In the genomic region with DNA sequence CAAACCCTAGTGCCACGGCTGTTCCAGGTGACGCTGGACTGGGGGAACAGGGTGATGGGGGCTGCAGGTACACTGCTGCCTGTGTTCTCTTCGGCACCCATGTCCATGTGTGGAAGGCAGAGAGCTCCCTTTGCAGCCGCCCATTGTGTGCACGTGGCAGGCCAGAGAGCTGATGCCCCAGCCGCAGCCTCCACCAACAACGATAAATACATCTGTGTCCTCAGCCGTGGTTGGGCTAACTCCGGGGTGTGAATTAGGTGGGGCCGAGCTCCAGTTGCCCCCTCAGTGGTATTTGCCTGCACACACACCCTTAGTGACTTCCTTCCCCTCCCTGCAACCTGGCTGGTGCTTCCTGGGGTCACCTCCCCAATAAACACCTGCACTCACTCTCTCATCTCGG, we compare ENCODE assay signal across 22 cellular contexts.
"Had no signal": no experiment of that assay in that cellular context is flagged by ENCODE, and none has a peak within 500 bp of the region (broad histone marks: within the 10 kb centered on the region; RNA-seq: fewer than 3 reads in every experiment).

No MANE protein-coding gene starts in this region.

- H3K9me3 ChIP-seq: esophagus muscularis mucosa, gastrocnemius medialis, left ventricle myocardium inferior, lower lobe of right lung, mucosa of descending colon, spleen, tibial nerve, upper lobe of right lung, vagina had no signal

- H3K27ac ChIP-seq: epithelial cell of prostate, esophagus muscularis mucosa, gastrocnemius medialis, left ventricle myocardium inferior, lower lobe of right lung, parathyroid adenoma, spleen, tibial nerve, upper lobe of right lung, vagina had no signal

- H3K27me3 ChIP-seq: esophagus muscularis mucosa, gastrocnemius medialis, tibial nerve, upper lobe of right lung, vagina had no signal

- DNase-seq: effector memory CD4-positive, alpha-beta T cell; gastrocnemius medialis; kidney; left cardiac atrium; left ventricle myocardium inferior; lower lobe of right lung; mucosa of descending colon; naive thymus-derived CD8-positive, alpha-beta T cell; spleen; stimulated activated CD4-positive, alpha-beta T cell treated with anti-CD3 and anti-CD28 coated beads, Interleukin-15, amount 100 ng/mL, for 24 hours; stimulated activated CD4-positive, alpha-beta T cell treated with anti-CD3 and anti-CD28 coated beads, Interleukin-1b, Interleukin-23, amount 100 ng/mL, for 48 hours; stimulated activated CD4-positive, alpha-beta T cell treated with anti-CD3 and anti-CD28 coated beads, Interleukin-4, amount 100 ng/mL, for 24 hours; upper lobe of right lung had no signal

- H3K27ac Mint-ChIP-seq: memory B cell; stimulated activated memory B cell treated with anti-CD40 and anti-IgM and Interleukin-4, amounts not matched to agents 10 μg/mL and 1 μg/mL and 100 μg/mL, for 72 hours; stimulated activated naive CD8-positive, alpha-beta T cell treated with anti-CD3 and anti-CD28 coated beads, Interleukin-15, Interleukin-2, amounts not matched to agents 100 ng/mL and 50 ng/mL, for 24 hours had no signal

- H3K36me3 ChIP-seq: esophagus muscularis mucosa, gastrocnemius medialis, left ventricle myocardium inferior, lower lobe of right lung, spleen, tibial nerve, upper lobe of right lung, vagina had no signal

- H3K4me3 ChIP-seq: esophagus muscularis mucosa, gastrocnemius medialis, left ventricle myocardium inferior, lower lobe of right lung, mucosa of descending colon, spleen, tibial nerve, upper lobe of right lung, vagina had no signal

- H3K4me1 Mint-ChIP-seq: memory B cell; naive thymus-derived CD8-positive, alpha-beta T cell; stimulated activated memory B cell treated with anti-CD40 and anti-IgM and Interleukin-4, amounts not matched to agents 10 μg/mL and 1 μg/mL and 100 μg/mL, for 72 hours had no signal

- H2AFZ ChIP-seq: parathyroid adenoma had no signal

- H3K27me3 Mint-ChIP-seq: stimulated activated naive CD8-positive, alpha-beta T cell treated with anti-CD3 and anti-CD28 coated beads, Interleukin-15, Interleukin-2, amounts not matched to agents 100 ng/mL and 50 ng/mL, for 24 hours had no signal

- H3K36me3 Mint-ChIP-seq: memory B cell; naive thymus-derived CD8-positive, alpha-beta T cell; stimulated activated memory B cell treated with anti-CD40 and anti-IgM and Interleukin-4, amounts not matched to agents 10 μg/mL and 1 μg/mL and 100 μg/mL, for 72 hours had no signal

- ATAC-seq: gastrocnemius medialis; left cardiac atrium; lower lobe of right lung; mucosa of descending colon; naive thymus-derived CD8-positive, alpha-beta T cell; sciatic nerve; stimulated activated memory B cell treated with anti-CD40 and anti-IgM and Interleukin-4, amounts not matched to agents 10 μg/mL and 1 μg/mL and 100 μg/mL, for 72 hours; upper lobe of right lung had no signal

- H3K4me1 ChIP-seq: gastrocnemius medialis, left ventricle myocardium inferior, lower lobe of right lung, parathyroid adenoma, spleen, upper lobe of right lung had no signal

- H3K9ac ChIP-seq: parathyroid adenoma had no signal

- H3K9me3 Mint-ChIP-seq: memory B cell; naive thymus-derived CD8-positive, alpha-beta T cell; stimulated activated memory B cell treated with anti-CD40 and anti-IgM and Interleukin-4, amounts not matched to agents 10 μg/mL and 1 μg/mL and 100 μg/mL, for 72 hours; stimulated activated naive CD8-positive, alpha-beta T cell treated with anti-CD3 and anti-CD28 coated beads, Interleukin-15, Interleukin-2, amounts not matched to agents 100 ng/mL and 50 ng/mL, for 24 hours had no signal

- H3K79me2 ChIP-seq: parathyroid adenoma had no signal

- FAIRE-seq: kidney had no signal

- H3K4me3 Mint-ChIP-seq: memory B cell; naive thymus-derived CD8-positive, alpha-beta T cell; stimulated activated memory B cell treated with anti-CD40 and anti-IgM and Interleukin-4, amounts not matched to agents 10 μg/mL and 1 μg/mL and 100 μg/mL, for 72 hours; stimulated activated naive CD8-positive, alpha-beta T cell treated with anti-CD3 and anti-CD28 coated beads, Interleukin-15, Interleukin-2, amounts not matched to agents 100 ng/mL and 50 ng/mL, for 24 hours had no signal
